ENCODE assay signal across 11 cellular contexts in the genomic region with DNA sequence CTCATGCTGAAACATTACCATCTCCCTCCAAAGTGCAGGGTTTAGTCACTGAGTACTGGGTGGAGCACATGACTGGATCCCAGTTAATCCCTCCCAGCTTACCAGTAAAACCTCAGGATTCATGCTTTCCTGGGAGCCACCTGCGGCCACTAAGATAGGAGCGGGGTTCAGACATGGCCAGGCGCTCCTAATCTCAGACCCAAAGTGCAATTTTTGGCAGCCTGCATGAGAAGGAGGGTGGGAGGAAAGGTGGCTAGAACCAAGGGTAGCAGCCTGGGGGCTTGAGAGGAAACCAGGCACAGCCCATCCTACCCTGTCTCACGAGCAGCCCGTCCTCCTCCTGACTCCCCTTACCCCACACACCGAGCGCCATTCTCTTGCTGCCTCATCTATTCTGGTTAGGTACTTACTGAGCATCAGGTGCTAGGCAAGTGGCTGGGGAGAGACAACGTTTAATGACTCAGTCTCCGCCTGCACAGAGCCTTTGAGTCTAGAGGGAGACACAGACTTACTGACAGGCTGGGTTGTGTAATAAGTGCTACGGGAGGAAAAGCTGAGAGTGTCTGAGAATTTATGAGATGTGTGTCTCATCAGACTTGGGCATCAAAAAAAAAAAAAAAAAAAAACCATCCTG. TPM values are rescaled to one million over a fixed set of nuclear protein-coding genes. Genes with fewer than 3 reads are reported as not detected.
A peak's percentile ranks its signal among the peaks of the same experiment; 100 is the strongest.
DNase-seq lines count a peak whose midpoint lies in the region; TF ChIP-seq lines count a peak whose summit lies in the region.
"Had no signal": no experiment of that assay in that cellular context is flagged by ENCODE, and none has a peak within 500 bp of the region (broad histone marks: within the 10 kb centered on the region; RNA-seq: fewer than 3 reads in every experiment).

No MANE protein-coding gene starts in this region.

- no peaks in the 10 kb centered on the region for H3K4me1 ChIP-seq in neural progenitor cell

- no peaks in the 10 kb centered on the region for H3K27me3 ChIP-seq in BJ (ENCODE audit: control insufficient read depth, insufficient read depth, low read length)
- H3K27me3 ChIP-seq in neural progenitor cell, result no peaks in the 10 kb centered on the region

- no peaks in the 10 kb centered on the region for H3F3A ChIP-seq in neural progenitor cell (ENCODE audit: low read depth)

- no peaks in the 10 kb centered on the region for H3K79me2 ChIP-seq in neural progenitor cell (ENCODE audit: low read depth)

- peaks cover 4% of the 10 kb centered on the region for H3K27me3 Mint-ChIP-seq in neural progenitor cell (ENCODE audit: insufficient read depth, low read depth)
- peaks cover 8% of the 10 kb centered on the region for H3K27me3 Mint-ChIP-seq in activated CD4-positive, alpha-beta T cell treated with anti-CD3 and anti-CD28 coated beads, Interleukin-2, amount 10 ng/mL, durations not matched to agents 7 days and 5 days

- no peak for TF ChIP-seq CTCF in BJ (IDR thresholded peaks at IDR 0.05; ENCODE audit: insufficient read depth, low read depth, low read length)
- TF ChIP-seq CTCF in NB4 (IDR thresholded peaks at IDR 0.05; ENCODE audit: low read depth, low read length), result no peak
- TF ChIP-seq CTCF in neural progenitor cell (IDR thresholded peaks at IDR 0.05), result no peak

- H3K9me3 ChIP-seq in neural progenitor cell (ENCODE audit: low read depth), result no peaks in the 10 kb centered on the region

- DNase-seq in BJ (ENCODE audit: low read depth), result peak; percentile 89
- DNase-seq in NB4 (ENCODE audit: low read depth), result peak; percentile 60
- peak; percentile 75 for DNase-seq in dermis blood vessel endothelial cell
- peak; percentile 24 for DNase-seq in neural progenitor cell (ENCODE audit: low spot score)
- no peak for DNase-seq in effector CD4-positive, alpha-beta T cell
- DNase-seq in activated CD4-positive, alpha-beta T cell treated with anti-CD3 and anti-CD28 coated beads, Interleukin-2, amount 10 ng/mL, durations not matched to agents 7 days and 5 days, result no peak
- DNase-seq in cortex of kidney (lab: John Stamatoyannopoulos, UW), result no peak
- DNase-seq in epidermal melanocyte (ENCODE audit: insufficient read length, low spot score), result no peak
- DNase-seq: KG1; stimulated activated naive B cell treated with anti-CD40 and anti-IgM and Interleukin-4, amounts not matched to agents 10 μg/mL and 1 μg/mL and 100 μg/mL, for 72 hours had no signal

- H3K4me3 Mint-ChIP-seq in neural progenitor cell, result no peak overlapping the region
- H3K4me3 Mint-ChIP-seq in activated CD4-positive, alpha-beta T cell treated with anti-CD3 and anti-CD28 coated beads, Interleukin-2, amount 10 ng/mL, durations not matched to agents 7 days and 5 days, result no peak overlapping the region
- H3K4me3 Mint-ChIP-seq: stimulated activated naive B cell treated with anti-CD40 and anti-IgM and Interleukin-4, amounts not matched to agents 10 μg/mL and 1 μg/mL and 100 μg/mL, for 72 hours had no signal

- POLR2A ChIA-PET in BJ (lab: Charles Lee), result interaction anchor here (0.6 to 1.7 kb wide), 4 partner anchors 10 to 108 kb away, joined by 8 to 22 read pairs (median 16); a partner anchor contains a TSS
- POLR2A ChIA-PET in activated CD4-positive, alpha-beta T cell treated with anti-CD3 and anti-CD28 coated beads, Interleukin-2, amount 10 ng/mL, durations not matched to agents 7 days and 5 days (lab: Charles Lee), result no interaction called here

- no peaks in the 10 kb centered on the region for H4K20me1 ChIP-seq in neural progenitor cell (ENCODE audit: low read depth)

- H3K4me3 ChIP-seq in BJ (ENCODE audit: low read depth, low read length) (no peak overlapping the region), NB4 (ENCODE audit: low read depth, low read length) (no peak overlapping the region), neural progenitor cell (no peak overlapping the region)

- H3K36me3 Mint-ChIP-seq in neural progenitor cell, result no peaks in the 10 kb centered on the region
- no peaks in the 10 kb centered on the region for H3K36me3 Mint-ChIP-seq in activated CD4-positive, alpha-beta T cell treated with anti-CD3 and anti-CD28 coated beads, Interleukin-2, amount 10 ng/mL, durations not matched to agents 7 days and 5 days (ENCODE audit: low read depth)
- H3K36me3 Mint-ChIP-seq: stimulated activated naive B cell treated with anti-CD40 and anti-IgM and Interleukin-4, amounts not matched to agents 10 μg/mL and 1 μg/mL and 100 μg/mL, for 72 hours had no signal

- no peak overlapping the region for H3K27ac ChIP-seq in neural progenitor cell

- H3K9ac ChIP-seq in neural progenitor cell, result no peak overlapping the region

- no peak overlapping the region for H3K27ac Mint-ChIP-seq in neural progenitor cell
- H3K27ac Mint-ChIP-seq in activated CD4-positive, alpha-beta T cell treated with anti-CD3 and anti-CD28 coated beads, Interleukin-2, amount 10 ng/mL, durations not matched to agents 7 days and 5 days, result no peak overlapping the region
- H3K27ac Mint-ChIP-seq: stimulated activated naive B cell treated with anti-CD40 and anti-IgM and Interleukin-4, amounts not matched to agents 10 μg/mL and 1 μg/mL and 100 μg/mL, for 72 hours had no signal

- H3K4me2 ChIP-seq in neural progenitor cell, result no peak overlapping the region

- CTCF ChIA-PET in BJ (lab: Yijun Ruan, JAX), result interaction anchor here (0.6 to 1.4 kb wide), 7 partner anchors 9 to 165 kb away, joined by 3 read pairs; no protein-coding TSS in a partner anchor
- CTCF ChIA-PET in activated CD4-positive, alpha-beta T cell treated with anti-CD3 and anti-CD28 coated beads, Interleukin-2, amount 10 ng/mL, durations not matched to agents 7 days and 5 days (lab: Charles Lee), result interaction anchor here (1.0 to 2.0 kb wide), 3 partner anchors 13 to 163 kb away, joined by 3 to 5 read pairs (median 3); no protein-coding TSS in a partner anchor

- H3K36me3 ChIP-seq in BJ (ENCODE audit: control insufficient read depth, insufficient read depth, low read length) (peaks cover 3% of the 10 kb centered on the region), neural progenitor cell (no peaks in the 10 kb centered on the region)

- no peak for TF ChIP-seq POLR2A in NB4 (IDR thresholded peaks at IDR 0.05; ENCODE audit: extremely low read depth, insufficient read length)

- peaks cover 4% of the 10 kb centered on the region for H3K4me1 Mint-ChIP-seq in neural progenitor cell
- peaks cover 22% of the 10 kb centered on the region for H3K4me1 Mint-ChIP-seq in activated CD4-positive, alpha-beta T cell treated with anti-CD3 and anti-CD28 coated beads, Interleukin-2, amount 10 ng/mL, durations not matched to agents 7 days and 5 days

- H3K9me3 Mint-ChIP-seq in neural progenitor cell, result no peaks in the 10 kb centered on the region
- H3K9me3 Mint-ChIP-seq in activated CD4-positive, alpha-beta T cell treated with anti-CD3 and anti-CD28 coated beads, Interleukin-2, amount 10 ng/mL, durations not matched to agents 7 days and 5 days, result no peaks in the 10 kb centered on the region
- H3K9me3 Mint-ChIP-seq: stimulated activated naive B cell treated with anti-CD40 and anti-IgM and Interleukin-4, amounts not matched to agents 10 μg/mL and 1 μg/mL and 100 μg/mL, for 72 hours had no signal

- H2AFZ ChIP-seq in neural progenitor cell (replicated peaks), result no peak overlapping the region

RNA-seq across cellular contexts. Expression of a gene that starts 9.9 kb away (rescaled TPM):
- 230 and 241 TPM in 2 replicates for polyA plus RNA-seq in BJ (2011; rRNA removed)
- 268 and 369 TPM in 2 replicates for polyA minus RNA-seq in BJ (2011; rRNA and poly(A)+ RNA removed)
- total RNA-seq in dermis blood vessel endothelial cell (3.2 and 10.7 TPM in 2 replicates), neural progenitor cell (ENCODE audit: low replicate concordance) (not detected in 2 replicates)
- under 1 TPM; 0.08 to 0.15 TPM for total RNA-seq in activated CD4-positive, alpha-beta T cell treated with anti-CD3 and anti-CD28 coated beads, Interleukin-2, amount 10 ng/mL, durations not matched to agents 7 days and 5 days

RNA-seq across cellular contexts. Expression of a gene that starts 50.7 kb away (rescaled TPM):
- polyA plus RNA-seq in BJ (2011; rRNA removed), result not detected in 2 replicates
- not detected in 2 replicates for polyA minus RNA-seq in BJ (2011; rRNA and poly(A)+ RNA removed)
- total RNA-seq in dermis blood vessel endothelial cell (0.17 TPM in 1 of 2 replicates, not detected in the other), neural progenitor cell (ENCODE audit: low replicate concordance) (not detected in 2 replicates)
- total RNA-seq in activated CD4-positive, alpha-beta T cell treated with anti-CD3 and anti-CD28 coated beads, Interleukin-2, amount 10 ng/mL, durations not matched to agents 7 days and 5 days, result under 1 TPM; 0.22 to 0.67 TPM
- total RNA-seq: lung microvascular endothelial cell had no signal

Comparison
In these comparisons a context has a peak if more than half of its experiments do, and no peak if none do; other contexts are left out.
1. DNase-seq: peak in BJ (single experiment), NB4 (single experiment), dermis blood vessel endothelial cell (single experiment) and neural progenitor cell (single experiment); none in effector CD4-positive, alpha-beta T cell (single experiment), activated CD4-positive, alpha-beta T cell treated with anti-CD3 and anti-CD28 coated beads, Interleukin-2, amount 10 ng/mL, durations not matched to agents 7 days and 5 days (single experiment), cortex of kidney (single experiment) and epidermal melanocyte (single experiment).